8 cellular contexts compared by ENCODE assay signal in the genomic region with DNA sequence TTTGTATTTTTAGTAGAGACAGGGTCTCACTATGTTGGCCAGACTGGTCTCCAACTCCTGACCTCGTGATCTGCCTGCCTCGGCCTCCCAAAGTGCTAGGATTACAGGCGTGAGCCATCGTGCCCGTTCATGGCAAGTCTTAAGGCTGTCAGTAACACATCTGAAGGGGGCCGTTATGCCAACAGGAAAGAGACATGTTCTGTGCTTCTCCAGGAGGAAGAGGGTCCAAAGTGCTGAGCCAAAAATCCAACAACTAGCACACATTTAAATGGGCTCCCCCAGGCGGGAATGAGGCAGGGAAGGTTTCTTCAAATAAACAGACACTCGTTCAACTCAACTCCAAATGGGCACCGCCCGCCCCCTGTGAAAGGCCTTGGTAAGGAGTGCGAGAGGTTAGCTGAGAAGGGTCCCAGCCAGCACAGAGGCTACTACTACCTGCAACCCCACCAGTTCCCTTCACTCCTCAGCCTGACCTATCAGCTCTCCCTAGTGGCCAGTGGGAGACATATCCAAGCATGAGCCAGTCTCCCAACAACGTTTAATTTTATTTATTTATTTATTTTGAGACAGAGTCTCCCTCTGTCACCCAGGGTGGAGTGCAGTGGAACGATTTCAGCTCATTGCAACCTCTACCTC.
DNase-seq lines count a peak whose midpoint lies in the region; ATAC-seq and TF ChIP-seq lines count a peak whose summit lies in the region.

No MANE protein-coding gene starts in this region.

- intact Hi-C loops in activated CD4-positive, alpha-beta T cell treated with anti-CD3 and anti-CD28 coated beads, Interleukin-2, amount 10 ng/mL, durations not matched to agents 24 days and 14 days (cut with micrococcal nuclease), result loop anchor here (10.0 kb wide), 1 partner anchor 253 kb away; a partner anchor contains a TSS

- H3K4me2 ChIP-seq in GM23338 (no peak overlapping the region), neuronal stem cell (ENCODE audit: insufficient read depth, low read length, poor library complexity, severe bottlenecking) (no peak overlapping the region)

- no peak overlapping the region for H2BK5ac ChIP-seq in neuronal stem cell (ENCODE audit: low read length)

- no peak overlapping the region for H3K9ac ChIP-seq in neuronal stem cell (ENCODE audit: low read depth, low read length, poor library complexity)

- H3K27me3 Mint-ChIP-seq in GM23338 (ENCODE audit: insufficient read depth, low read depth, poor library complexity), result peaks cover 7% of the 10 kb centered on the region
- peaks cover 2% of the 10 kb centered on the region for H3K27me3 Mint-ChIP-seq in activated CD4-positive, alpha-beta T cell treated with anti-CD3 and anti-CD28 coated beads, Interleukin-2, amount 10 ng/mL, durations not matched to agents 24 days and 14 days

- H3K4me1 Mint-ChIP-seq in GM23338, result peaks cover 6% of the 10 kb centered on the region; the same call in 1 of the 3 replicates
- peaks cover 25% of the 10 kb centered on the region for H3K4me1 Mint-ChIP-seq in activated CD4-positive, alpha-beta T cell treated with anti-CD3 and anti-CD28 coated beads, Interleukin-2, amount 10 ng/mL, durations not matched to agents 24 days and 14 days

- H3K36me3 ChIP-seq in GM23338 (ENCODE audit: insufficient read depth), result no peaks in the 10 kb centered on the region
- H3K36me3 ChIP-seq in SJCRH30, result no peaks in the 10 kb centered on the region
- H3K36me3 ChIP-seq in neuronal stem cell (replicated peaks in 1 of 2; ENCODE audit: control insufficient read depth in 2 of 2, insufficient read depth in 2 of 2, low read length in 2 of 2), result no peaks in the 10 kb centered on the region

- H3K4me3 ChIP-seq in GM23338 (no peak overlapping the region), SJCRH30 (no peak overlapping the region), fibroblast of mammary gland (ENCODE audit: control insufficient read depth, low read depth, low read length) (no peak overlapping the region), neuronal stem cell (ENCODE audit: low read length in 2 of 2) (no peak overlapping the region)

- peak; percentile 69 for DNase-seq in AG20443 (ENCODE audit: low spot score)
- DNase-seq in GM23338 (ENCODE audit: low spot score), result peak; percentile 84
- DNase-seq in SJCRH30, result peak; percentile 59 to 71
- peak; percentile 72 for DNase-seq in fibroblast of mammary gland (ENCODE audit: low read depth)
- DNase-seq in neuronal stem cell (ENCODE audit: low spot score), result peak; percentile 18
- DNase-seq in HPDE6-E6E7 (ENCODE audit: extremely low spot score), result no peak
- no peak for DNase-seq in activated CD4-positive, alpha-beta T cell treated with anti-CD3 and anti-CD28 coated beads, Interleukin-2, amount 10 ng/mL, durations not matched to agents 24 days and 14 days

- H3F3A ChIP-seq in GM23338 (replicated peaks; ENCODE audit: low read depth), result no peaks in the 10 kb centered on the region

- H2BK15ac ChIP-seq in neuronal stem cell (ENCODE audit: low read length), result no peak overlapping the region

- no peak overlapping the region for H2BK120ac ChIP-seq in neuronal stem cell (ENCODE audit: low read depth, low read length)

- no CpG with 5 or more reads among the region's 13 CpGs for WGBS in neuronal stem cell (ENCODE audit: extremely low coverage in 2 of 2, insufficient read length in 2 of 2, insufficient replicate concordance in 1 of 2), 2 donors

- no peak overlapping the region for H3K4ac ChIP-seq in neuronal stem cell (ENCODE audit: low read length)

- no peaks in the 10 kb centered on the region; the same call in 1 of the 3 replicates for H3K9me3 Mint-ChIP-seq in GM23338
- H3K9me3 Mint-ChIP-seq in activated CD4-positive, alpha-beta T cell treated with anti-CD3 and anti-CD28 coated beads, Interleukin-2, amount 10 ng/mL, durations not matched to agents 24 days and 14 days, result no peaks in the 10 kb centered on the region

- ATAC-seq in GM23338, result peak; percentile 99
- no peak for ATAC-seq in HG03457 (IDR thresholded peaks at IDR 0.05; ENCODE audit: unreplicated experiment)

- H3K27ac Mint-ChIP-seq in GM23338, result no peak overlapping the region
- no peak overlapping the region for H3K27ac Mint-ChIP-seq in activated CD4-positive, alpha-beta T cell treated with anti-CD3 and anti-CD28 coated beads, Interleukin-2, amount 10 ng/mL, durations not matched to agents 24 days and 14 days

- no peak overlapping the region for H4K8ac ChIP-seq in neuronal stem cell (ENCODE audit: low read depth, low read length)

- no peak overlapping the region for H2AK5ac ChIP-seq in neuronal stem cell (ENCODE audit: low read depth, low read length)

- H4K20me1 ChIP-seq in GM23338 (replicated peaks; ENCODE audit: insufficient read depth), result no peaks in the 10 kb centered on the region

- H3K27me3 ChIP-seq in GM23338 (ENCODE audit: insufficient read depth) (no peaks in the 10 kb centered on the region), SJCRH30 (no peaks in the 10 kb centered on the region), neuronal stem cell (ENCODE audit: control insufficient read depth in 3 of 3, insufficient read depth in 3 of 3, low read depth in 1 of 3, low read length in 3 of 3) (peaks cover 0 to 2% (median 0%) of the 10 kb centered on the region in 3 experiments)

- no peaks in the 10 kb centered on the region for H3K79me1 ChIP-seq in neuronal stem cell (ENCODE audit: low read depth, low read length)

- H2AFZ ChIP-seq in GM23338, result no peak overlapping the region
- no peak overlapping the region for H2AFZ ChIP-seq in neuronal stem cell (ENCODE audit: low read length)

- no peak overlapping the region for H2BK12ac ChIP-seq in neuronal stem cell (ENCODE audit: low read length)

- H3K23ac ChIP-seq in neuronal stem cell (ENCODE audit: low read depth, low read length, poor library complexity), result no peak overlapping the region

- no peak overlapping the region for H4K91ac ChIP-seq in neuronal stem cell (ENCODE audit: low read depth, low read length, poor library complexity)

- peaks cover 5% of the 10 kb centered on the region; the same call in 1 of the 3 replicates for H3K36me3 Mint-ChIP-seq in GM23338 (ENCODE audit: low read depth)
- no peaks in the 10 kb centered on the region for H3K36me3 Mint-ChIP-seq in activated CD4-positive, alpha-beta T cell treated with anti-CD3 and anti-CD28 coated beads, Interleukin-2, amount 10 ng/mL, durations not matched to agents 24 days and 14 days (ENCODE audit: low read depth)

- H3K4me3 Mint-ChIP-seq in GM23338, result no peak overlapping the region
- no peak overlapping the region for H3K4me3 Mint-ChIP-seq in activated CD4-positive, alpha-beta T cell treated with anti-CD3 and anti-CD28 coated beads, Interleukin-2, amount 10 ng/mL, durations not matched to agents 24 days and 14 days

- H3K9me3 ChIP-seq in SJCRH30 (replicated peaks), result no peaks in the 10 kb centered on the region
- H3K9me3 ChIP-seq in neuronal stem cell (replicated peaks in 1 of 2; ENCODE audit: control insufficient read depth in 2 of 2, insufficient read depth in 1 of 2, low read depth in 1 of 2, low read length in 2 of 2), result no peaks in the 10 kb centered on the region

- H3K9me2 ChIP-seq in GM23338 (ENCODE audit: insufficient read depth), result no peaks in the 10 kb centered on the region

- no peak overlapping the region for H3K18ac ChIP-seq in neuronal stem cell (ENCODE audit: low read length)

- H3K4me1 ChIP-seq in GM23338 (ENCODE audit: insufficient read depth) (no peaks in the 10 kb centered on the region), SJCRH30 (peaks cover 11% of the 10 kb centered on the region), neuronal stem cell (ENCODE audit: control insufficient read depth in 2 of 2, insufficient read depth in 1 of 2, low read depth in 1 of 2, low read length in 2 of 2) (no peaks in the 10 kb centered on the region)

- H3K14ac ChIP-seq in neuronal stem cell (ENCODE audit: low read length), result no peak overlapping the region

- no peak overlapping the region for H3K27ac ChIP-seq in GM23338 (ENCODE audit: low read depth)
- no peak overlapping the region for H3K27ac ChIP-seq in SJCRH30
- H3K27ac ChIP-seq in neuronal stem cell (replicated peaks; ENCODE audit: low read length), result no peak overlapping the region

- TF ChIP-seq CTCF in GM23338 (conservative IDR thresholded peaks at IDR 0.05; ENCODE audit: low read depth in 2 of 2) (peak; percentile 70 to 94), fibroblast of mammary gland (conservative IDR thresholded peaks at IDR 0.05; ENCODE audit: control insufficient read depth, insufficient read depth, low read depth, low read length) (peak; percentile 71)

- H3K79me2 ChIP-seq in GM23338 (replicated peaks; ENCODE audit: insufficient read depth), result no peaks in the 10 kb centered on the region

TF ChIP-seq in GM23338, 12 proteins besides CTCF, POLR2A, EP300 and RAD21 (continues in another document):
- TF ChIP-seq EZH2 (IDR thresholded peaks at IDR 0.05; ENCODE audit: low read depth, unreplicated experiment) (no peak), ZNF331 (CRISPR knock-in tag; IDR thresholded peaks at IDR 0.05; ENCODE audit: low read depth) (no peak), STAT1 (IDR thresholded peaks at IDR 0.05; ENCODE audit: unreplicated experiment) (no peak), ZNF114 (CRISPR knock-in tag; IDR thresholded peaks at IDR 0.05) (no peak)
- TF ChIP-seq, protein P1, sequence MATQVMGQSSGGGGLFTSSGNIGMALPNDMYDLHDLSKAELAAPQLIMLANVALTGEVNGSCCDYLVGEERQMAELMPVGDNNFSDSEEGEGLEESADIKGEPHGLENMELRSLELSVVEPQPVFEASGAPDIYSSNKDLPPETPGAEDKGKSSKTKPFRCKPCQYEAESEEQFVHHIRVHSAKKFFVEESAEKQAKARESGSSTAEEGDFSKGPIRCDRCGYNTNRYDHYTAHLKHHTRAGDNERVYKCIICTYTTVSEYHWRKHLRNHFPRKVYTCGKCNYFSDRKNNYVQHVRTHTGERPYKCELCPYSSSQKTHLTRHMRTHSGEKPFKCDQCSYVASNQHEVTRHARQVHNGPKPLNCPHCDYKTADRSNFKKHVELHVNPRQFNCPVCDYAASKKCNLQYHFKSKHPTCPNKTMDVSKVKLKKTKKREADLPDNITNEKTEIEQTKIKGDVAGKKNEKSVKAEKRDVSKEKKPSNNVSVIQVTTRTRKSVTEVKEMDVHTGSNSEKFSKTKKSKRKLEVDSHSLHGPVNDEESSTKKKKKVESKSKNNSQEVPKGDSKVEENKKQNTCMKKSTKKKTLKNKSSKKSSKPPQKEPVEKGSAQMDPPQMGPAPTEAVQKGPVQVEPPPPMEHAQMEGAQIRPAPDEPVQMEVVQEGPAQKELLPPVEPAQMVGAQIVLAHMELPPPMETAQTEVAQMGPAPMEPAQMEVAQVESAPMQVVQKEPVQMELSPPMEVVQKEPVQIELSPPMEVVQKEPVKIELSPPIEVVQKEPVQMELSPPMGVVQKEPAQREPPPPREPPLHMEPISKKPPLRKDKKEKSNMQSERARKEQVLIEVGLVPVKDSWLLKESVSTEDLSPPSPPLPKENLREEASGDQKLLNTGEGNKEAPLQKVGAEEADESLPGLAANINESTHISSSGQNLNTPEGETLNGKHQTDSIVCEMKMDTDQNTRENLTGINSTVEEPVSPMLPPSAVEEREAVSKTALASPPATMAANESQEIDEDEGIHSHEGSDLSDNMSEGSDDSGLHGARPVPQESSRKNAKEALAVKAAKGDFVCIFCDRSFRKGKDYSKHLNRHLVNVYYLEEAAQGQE (IDR thresholded peaks at IDR 0.05; ENCODE audit: unreplicated experiment), result no peak

Comparison
In these comparisons a context has a peak if more than half of its experiments do, and no peak if none do; other contexts are left out.
1. DNase-seq: peak in AG20443 (single experiment), GM23338 (single experiment), SJCRH30 (2 of 2), fibroblast of mammary gland (single experiment) and neuronal stem cell (single experiment); none in HPDE6-E6E7 (single experiment) and activated CD4-positive, alpha-beta T cell treated with anti-CD3 and anti-CD28 coated beads, Interleukin-2, amount 10 ng/mL, durations not matched to agents 24 days and 14 days (single experiment).